In the genomic region with DNA sequence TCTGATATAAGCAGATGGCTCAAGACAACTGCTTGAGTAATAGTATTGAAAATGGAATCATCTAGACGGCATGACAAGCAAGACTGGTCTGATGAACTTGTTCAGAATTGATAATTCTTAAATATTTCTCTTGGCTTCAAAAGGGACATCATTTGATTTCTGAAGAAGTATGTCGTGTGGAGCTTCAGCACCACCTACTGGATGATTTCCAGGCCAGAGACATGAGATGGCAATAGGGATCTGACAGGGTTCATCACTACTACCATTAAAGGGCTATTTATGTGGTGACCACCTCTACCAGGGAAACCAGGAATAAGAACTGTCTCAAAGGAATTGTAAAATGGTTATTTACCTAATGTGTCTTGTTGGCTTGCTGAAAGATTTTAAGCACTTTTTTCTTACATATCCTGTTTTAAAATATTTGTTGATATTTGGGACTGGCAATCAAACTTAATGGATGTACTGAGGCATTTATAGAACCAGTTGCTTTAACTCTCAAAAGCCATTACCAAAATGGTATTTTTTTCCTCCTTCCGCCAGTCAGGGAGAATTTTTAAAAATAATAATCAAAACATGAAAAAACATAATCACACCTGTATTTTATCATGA, we compare ENCODE assay signal across 1 cellular context.
TF ChIP-seq lines count a peak whose summit lies in the region.

No MANE protein-coding gene starts in this region.

TF ChIP-seq in GM23338, 12 proteins besides CTCF, POLR2A, EP300 and RAD21 (continued from another document):
- TF ChIP-seq, protein P1, sequence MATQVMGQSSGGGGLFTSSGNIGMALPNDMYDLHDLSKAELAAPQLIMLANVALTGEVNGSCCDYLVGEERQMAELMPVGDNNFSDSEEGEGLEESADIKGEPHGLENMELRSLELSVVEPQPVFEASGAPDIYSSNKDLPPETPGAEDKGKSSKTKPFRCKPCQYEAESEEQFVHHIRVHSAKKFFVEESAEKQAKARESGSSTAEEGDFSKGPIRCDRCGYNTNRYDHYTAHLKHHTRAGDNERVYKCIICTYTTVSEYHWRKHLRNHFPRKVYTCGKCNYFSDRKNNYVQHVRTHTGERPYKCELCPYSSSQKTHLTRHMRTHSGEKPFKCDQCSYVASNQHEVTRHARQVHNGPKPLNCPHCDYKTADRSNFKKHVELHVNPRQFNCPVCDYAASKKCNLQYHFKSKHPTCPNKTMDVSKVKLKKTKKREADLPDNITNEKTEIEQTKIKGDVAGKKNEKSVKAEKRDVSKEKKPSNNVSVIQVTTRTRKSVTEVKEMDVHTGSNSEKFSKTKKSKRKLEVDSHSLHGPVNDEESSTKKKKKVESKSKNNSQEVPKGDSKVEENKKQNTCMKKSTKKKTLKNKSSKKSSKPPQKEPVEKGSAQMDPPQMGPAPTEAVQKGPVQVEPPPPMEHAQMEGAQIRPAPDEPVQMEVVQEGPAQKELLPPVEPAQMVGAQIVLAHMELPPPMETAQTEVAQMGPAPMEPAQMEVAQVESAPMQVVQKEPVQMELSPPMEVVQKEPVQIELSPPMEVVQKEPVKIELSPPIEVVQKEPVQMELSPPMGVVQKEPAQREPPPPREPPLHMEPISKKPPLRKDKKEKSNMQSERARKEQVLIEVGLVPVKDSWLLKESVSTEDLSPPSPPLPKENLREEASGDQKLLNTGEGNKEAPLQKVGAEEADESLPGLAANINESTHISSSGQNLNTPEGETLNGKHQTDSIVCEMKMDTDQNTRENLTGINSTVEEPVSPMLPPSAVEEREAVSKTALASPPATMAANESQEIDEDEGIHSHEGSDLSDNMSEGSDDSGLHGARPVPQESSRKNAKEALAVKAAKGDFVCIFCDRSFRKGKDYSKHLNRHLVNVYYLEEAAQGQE (IDR thresholded peaks at IDR 0.05; ENCODE audit: unreplicated experiment): no peak
